ENCODE assay signal across 1 cellular context in the genomic region with DNA sequence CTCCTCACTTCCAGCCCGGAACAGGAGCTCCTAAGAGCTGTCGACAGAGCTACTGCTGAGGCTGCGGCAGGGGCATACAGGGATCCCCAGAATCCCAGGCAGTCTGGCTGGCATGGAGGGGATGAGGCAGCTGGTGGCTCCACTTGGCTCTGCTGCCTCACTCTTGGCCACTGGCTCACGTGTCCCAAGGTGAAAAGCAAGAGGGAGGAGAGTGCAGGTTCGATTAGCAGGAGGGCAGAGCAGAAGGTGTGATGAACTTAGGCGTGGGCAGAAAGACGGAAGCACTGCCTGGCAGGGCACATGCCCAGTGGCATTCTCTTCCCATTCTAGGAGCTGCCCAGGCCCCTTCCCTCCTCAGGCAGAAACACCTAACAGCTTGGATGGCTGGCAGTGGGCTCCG.
TF ChIP-seq lines count a peak whose summit lies in the region.

No MANE protein-coding gene starts in this region.

TF ChIP-seq in IMR-90, 13 proteins besides CTCF, POLR2A, EP300 and RAD21:
- TF ChIP-seq, protein P1, sequence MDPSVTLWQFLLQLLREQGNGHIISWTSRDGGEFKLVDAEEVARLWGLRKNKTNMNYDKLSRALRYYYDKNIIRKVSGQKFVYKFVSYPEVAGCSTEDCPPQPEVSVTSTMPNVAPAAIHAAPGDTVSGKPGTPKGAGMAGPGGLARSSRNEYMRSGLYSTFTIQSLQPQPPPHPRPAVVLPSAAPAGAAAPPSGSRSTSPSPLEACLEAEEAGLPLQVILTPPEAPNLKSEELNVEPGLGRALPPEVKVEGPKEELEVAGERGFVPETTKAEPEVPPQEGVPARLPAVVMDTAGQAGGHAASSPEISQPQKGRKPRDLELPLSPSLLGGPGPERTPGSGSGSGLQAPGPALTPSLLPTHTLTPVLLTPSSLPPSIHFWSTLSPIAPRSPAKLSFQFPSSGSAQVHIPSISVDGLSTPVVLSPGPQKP (IDR thresholded peaks at IDR 0.05; ENCODE audit: borderline replicate concordance, low read depth, low read length) = no peak
- TF ChIP-seq MAFK (IDR thresholded peaks at IDR 0.05; ENCODE audit: low read depth, low read length) = no peak
- no peak for TF ChIP-seq NFE2L2 (IDR thresholded peaks at IDR 0.05; ENCODE audit: low read depth, low read length)
- TF ChIP-seq, protein P2, sequence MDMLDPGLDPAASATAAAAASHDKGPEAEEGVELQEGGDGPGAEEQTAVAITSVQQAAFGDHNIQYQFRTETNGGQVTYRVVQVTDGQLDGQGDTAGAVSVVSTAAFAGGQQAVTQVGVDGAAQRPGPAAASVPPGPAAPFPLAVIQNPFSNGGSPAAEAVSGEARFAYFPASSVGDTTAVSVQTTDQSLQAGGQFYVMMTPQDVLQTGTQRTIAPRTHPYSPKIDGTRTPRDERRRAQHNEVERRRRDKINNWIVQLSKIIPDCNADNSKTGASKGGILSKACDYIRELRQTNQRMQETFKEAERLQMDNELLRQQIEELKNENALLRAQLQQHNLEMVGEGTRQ (IDR thresholded peaks at IDR 0.05; ENCODE audit: low read depth, low read length) = no peak
